Comparison of ENCODE assay signal across 1 cellular context in genomic region chr11:47552581-47553416, GRCh38.
TF ChIP-seq lines count a peak whose summit lies in the region.

TSS of gene CELF1 (minus strand) at chr11:47553132. CDS start at chr11:47499523, 53,609 bp downstream.

TF ChIP-seq in HepG2, 621 proteins besides CTCF, POLR2A, EP300 and RAD21 (continued from another document and continues in another):
- TF ChIP-seq SRSF9 (IDR thresholded peaks at IDR 0.05; ENCODE audit: borderline replicate concordance, insufficient read depth, low read depth, low read length, poor library complexity, severe bottlenecking): no peak
- TF ChIP-seq JDP2 (CRISPR knock-in tag; IDR thresholded peaks at IDR 0.05; ENCODE audit: borderline replicate concordance): no peak
- TF ChIP-seq, protein P1, sequence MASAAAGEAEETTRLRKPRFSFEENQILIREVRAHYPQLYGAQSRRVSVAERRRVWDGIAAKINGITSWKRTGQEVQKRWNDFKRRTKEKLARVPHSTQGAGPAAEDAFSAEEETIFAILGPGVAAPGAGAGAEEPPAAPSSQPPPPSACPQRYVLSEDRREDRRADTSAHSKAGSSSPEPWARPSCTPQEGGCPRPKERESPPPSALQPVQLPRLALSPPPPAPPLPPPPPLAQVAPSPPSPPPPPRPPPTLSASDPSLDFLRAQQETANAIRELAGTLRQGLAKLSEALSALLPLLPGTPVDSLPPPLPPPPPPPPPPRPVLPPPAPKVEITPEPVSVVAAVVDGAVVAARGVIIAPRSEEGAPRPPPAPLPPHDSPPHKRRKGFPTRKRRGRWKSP (CRISPR knock-in tag; IDR thresholded peaks at IDR 0.05): no peak; the same call in 1 of the 2 replicates
- peak; percentile 59; the same call in 1 of the 2 replicates for TF ChIP-seq KAT7 (CRISPR knock-in tag; IDR thresholded peaks at IDR 0.05; ENCODE audit: borderline replicate concordance)
- TF ChIP-seq ZNF354B (CRISPR knock-in tag; IDR thresholded peaks at IDR 0.05): no peak
- no peak for TF ChIP-seq MYNN (CRISPR knock-in tag; IDR thresholded peaks at IDR 0.05; ENCODE audit: low read depth)
- 0 out of 2 replicates have a peak, but pooled peaks have one; percentile 7 for TF ChIP-seq MNT (IDR thresholded peaks at IDR 0.05)
- TF ChIP-seq KDM3A (CRISPR knock-in tag; IDR thresholded peaks at IDR 0.05; ENCODE audit: low read depth): no peak; the same call in 1 of the 2 replicates
- no peak for TF ChIP-seq ZNF33A (CRISPR knock-in tag; IDR thresholded peaks at IDR 0.05; ENCODE audit: borderline replicate concordance)
- peak; percentile 91 for TF ChIP-seq ZNF776 (CRISPR knock-in tag; IDR thresholded peaks at IDR 0.05)
- TF ChIP-seq ZNF407 (CRISPR knock-in tag; IDR thresholded peaks at IDR 0.05; ENCODE audit: not compliant biosample characterization): no peak
- TF ChIP-seq ZFP62 (CRISPR knock-in tag; IDR thresholded peaks at IDR 0.05): no peak
- no peak for TF ChIP-seq SNRNP70 (IDR thresholded peaks at IDR 0.05; ENCODE audit: low read depth, low read length)
- TF ChIP-seq TCF7 (IDR thresholded peaks at IDR 0.05; ENCODE audit: low read depth): no peak
- TF ChIP-seq PRMT3 (CRISPR knock-in tag; IDR thresholded peaks at IDR 0.05; ENCODE audit: borderline replicate concordance, low read depth): no peak
- no peak for TF ChIP-seq ZNF512B (CRISPR knock-in tag; IDR thresholded peaks at IDR 0.05; ENCODE audit: borderline replicate concordance)
- TF ChIP-seq KDM2A (CRISPR knock-in tag; IDR thresholded peaks at IDR 0.05; ENCODE audit: borderline replicate concordance, low read depth): peak; percentile 88
- no peak for TF ChIP-seq ZNF256 (CRISPR knock-in tag; conservative IDR thresholded peaks at IDR 0.05)
- TF ChIP-seq AGO2 (optimal IDR thresholded peaks at IDR 0.05; ENCODE audit: low read depth, low read length): peak; percentile 88
- TF ChIP-seq ATF5 (CRISPR knock-in tag; IDR thresholded peaks at IDR 0.05; ENCODE audit: low read depth): no peak
- peak; percentile 75 for TF ChIP-seq CCDC6 (CRISPR knock-in tag; IDR thresholded peaks at IDR 0.05)
- TF ChIP-seq RFX1 (IDR thresholded peaks at IDR 0.05): no peak
- no peak for TF ChIP-seq RELA (CRISPR knock-in tag; IDR thresholded peaks at IDR 0.05)
- no peak for TF ChIP-seq TBX3 (IDR thresholded peaks at IDR 0.05; ENCODE audit: borderline replicate concordance)
- TF ChIP-seq TAF1 (CRISPR knock-in tag; IDR thresholded peaks at IDR 0.05): peak; percentile 75; the same call in 1 of the 2 replicates
- TF ChIP-seq SOX6 (IDR thresholded peaks at IDR 0.05): no peak
- no peak for TF ChIP-seq SOX6 (CRISPR knock-in tag; IDR thresholded peaks at IDR 0.05)
- peak; percentile 77 for TF ChIP-seq KMT2A (CRISPR knock-in tag; IDR thresholded peaks at IDR 0.05)
- no peak for TF ChIP-seq ZNF703 (CRISPR knock-in tag; IDR thresholded peaks at IDR 0.05; ENCODE audit: borderline replicate concordance)
- no peak for TF ChIP-seq ZNF598 (CRISPR knock-in tag; IDR thresholded peaks at IDR 0.05; ENCODE audit: borderline replicate concordance)
- peak; percentile 36; the same call in 1 of the 2 replicates for TF ChIP-seq ZBTB42 (CRISPR knock-in tag; IDR thresholded peaks at IDR 0.05)
- TF ChIP-seq KLF12 (CRISPR knock-in tag; IDR thresholded peaks at IDR 0.05; ENCODE audit: borderline replicate concordance): peak; percentile 65; the same call in 1 of the 2 replicates
- no peak for TF ChIP-seq DNMT3B (CRISPR knock-in tag; conservative IDR thresholded peaks at IDR 0.05)
- no peak for TF ChIP-seq POLR2AphosphoS2 (IDR thresholded peaks at IDR 0.05; ENCODE audit: low read depth, low read length)
- no peak for TF ChIP-seq PLSCR1 (CRISPR knock-in tag; IDR thresholded peaks at IDR 0.05; ENCODE audit: borderline replicate concordance)
- TF ChIP-seq ZNF616 (CRISPR knock-in tag; IDR thresholded peaks at IDR 0.05; ENCODE audit: low read depth): no peak; the same call in 1 of the 2 replicates
- 0 out of 2 replicates have a peak, but pooled peaks have one; percentile 73 for TF ChIP-seq ZNF589 (CRISPR knock-in tag; conservative IDR thresholded peaks at IDR 0.05)
- peak; percentile 74 for TF ChIP-seq HES4 (CRISPR knock-in tag; IDR thresholded peaks at IDR 0.05; ENCODE audit: borderline replicate concordance)
- TF ChIP-seq ZNF7 (CRISPR knock-in tag; IDR thresholded peaks at IDR 0.05): no peak
- no peak for TF ChIP-seq SUZ12 (IDR thresholded peaks at IDR 0.05; ENCODE audit: low read depth, low read length)
- TF ChIP-seq SIX4 (CRISPR knock-in tag; IDR thresholded peaks at IDR 0.05): no peak
- TF ChIP-seq U2AF2 (IDR thresholded peaks at IDR 0.05; ENCODE audit: low read depth, low read length): no peak
- TF ChIP-seq NR0B2 (CRISPR knock-in tag; IDR thresholded peaks at IDR 0.05): 0 out of 2 replicates have a peak, but pooled peaks have one; percentile 19
- TF ChIP-seq TP53 (CRISPR knock-in tag; conservative IDR thresholded peaks at IDR 0.05): no peak
- TF ChIP-seq MAFF (IDR thresholded peaks at IDR 0.05; ENCODE audit: low read depth, low read length): no peak
- peak; percentile 53 for TF ChIP-seq SKI (IDR thresholded peaks at IDR 0.05; ENCODE audit: partially characterized antibody)
- TF ChIP-seq ZNF510 (CRISPR knock-in tag; IDR thresholded peaks at IDR 0.05; ENCODE audit: low read depth): peak; percentile 47; the same call in 1 of the 2 replicates
- TF ChIP-seq TEAD3 (CRISPR knock-in tag; optimal IDR thresholded peaks at IDR 0.05; ENCODE audit: borderline replicate concordance): no peak
- TF ChIP-seq ZFYVE20 (CRISPR knock-in tag; IDR thresholded peaks at IDR 0.05; ENCODE audit: borderline replicate concordance, low read depth): no peak
- TF ChIP-seq, protein P2, sequence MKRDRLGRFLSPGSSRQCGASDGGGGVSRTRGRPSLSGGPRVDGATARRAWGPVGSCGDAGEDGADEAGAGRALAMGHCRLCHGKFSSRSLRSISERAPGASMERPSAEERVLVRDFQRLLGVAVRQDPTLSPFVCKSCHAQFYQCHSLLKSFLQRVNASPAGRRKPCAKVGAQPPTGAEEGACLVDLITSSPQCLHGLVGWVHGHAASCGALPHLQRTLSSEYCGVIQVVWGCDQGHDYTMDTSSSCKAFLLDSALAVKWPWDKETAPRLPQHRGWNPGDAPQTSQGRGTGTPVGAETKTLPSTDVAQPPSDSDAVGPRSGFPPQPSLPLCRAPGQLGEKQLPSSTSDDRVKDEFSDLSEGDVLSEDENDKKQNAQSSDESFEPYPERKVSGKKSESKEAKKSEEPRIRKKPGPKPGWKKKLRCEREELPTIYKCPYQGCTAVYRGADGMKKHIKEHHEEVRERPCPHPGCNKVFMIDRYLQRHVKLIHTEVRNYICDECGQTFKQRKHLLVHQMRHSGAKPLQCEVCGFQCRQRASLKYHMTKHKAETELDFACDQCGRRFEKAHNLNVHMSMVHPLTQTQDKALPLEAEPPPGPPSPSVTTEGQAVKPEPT (CRISPR knock-in tag; IDR thresholded peaks at IDR 0.05; ENCODE audit: low read depth): 0 out of 2 replicates have a peak, but pooled peaks have one; percentile 44
- TF ChIP-seq ZSCAN21 (CRISPR knock-in tag; IDR thresholded peaks at IDR 0.05; ENCODE audit: borderline replicate concordance): no peak
- TF ChIP-seq DMAP1 (CRISPR knock-in tag; IDR thresholded peaks at IDR 0.05): peak; percentile 73
- TF ChIP-seq ETV6 (CRISPR knock-in tag; conservative IDR thresholded peaks at IDR 0.05): no peak
- no peak for TF ChIP-seq SRF (IDR thresholded peaks at IDR 0.05; ENCODE audit: low read depth, low read length)
- no peak for TF ChIP-seq GFI1 (CRISPR knock-in tag; IDR thresholded peaks at IDR 0.05; ENCODE audit: borderline replicate concordance)
